ENCODE assay signal across 14 cellular contexts in genomic region chr7:124701955-124702354, GRCh38.
DNase-seq lines count a peak whose midpoint lies in the region; ATAC-seq lines count a peak whose summit lies in the region.
"Had no signal": no experiment of that assay in that cellular context is flagged by ENCODE, and none has a peak within 500 bp of the region (broad histone marks: within the 10 kb centered on the region; RNA-seq: fewer than 3 reads in every experiment).

No MANE protein-coding gene starts in this region.

- H3K9me3 ChIP-seq in effector memory CD4-positive, alpha-beta T cell (ENCODE audit: control insufficient read depth, low read length): no peaks in the 10 kb centered on the region
- H3K9me3 ChIP-seq: BE2C, uterus had no signal

- no peaks in the 10 kb centered on the region for H3K36me3 ChIP-seq in effector memory CD4-positive, alpha-beta T cell (ENCODE audit: control insufficient read depth, insufficient read depth, low read length)
- H3K36me3 ChIP-seq: BE2C, uterus had no signal

- H3K27ac ChIP-seq in effector memory CD4-positive, alpha-beta T cell (ENCODE audit: insufficient read depth, low read length, poor library complexity, severe bottlenecking): no peak overlapping the region
- H3K27ac ChIP-seq: uterus had no signal

- ATAC-seq in GM19455 (IDR thresholded peaks at IDR 0.05; ENCODE audit: unreplicated experiment): no peak
- no peak for ATAC-seq in HG02678 (IDR thresholded peaks at IDR 0.05; ENCODE audit: unreplicated experiment)
- ATAC-seq: stimulated activated naive CD8-positive, alpha-beta T cell treated with anti-CD3 and anti-CD28 coated beads, Interleukin-15, Interleukin-2, amounts not matched to agents 100 U/mL and 50 U/mL, for 24 hours had no signal

- no peaks in the 10 kb centered on the region for H3K4me1 ChIP-seq in effector memory CD4-positive, alpha-beta T cell (ENCODE audit: control insufficient read depth, insufficient read depth, low read length, poor library complexity, severe bottlenecking)
- H3K4me1 ChIP-seq: BE2C, uterus had no signal

- DNase-seq in HCEC 1CT (peak; percentile 59), NCI-H446 treated with DMSO at 0.1 percent for 48 hours (lab: John Stamatoyannopoulos, UW) (peak; percentile 73), epidermal melanocyte (ENCODE audit: insufficient read length, low spot score) (peak; percentile 38), middle frontal gyrus (ENCODE audit: extremely low spot score, low spot score) (peak; percentile 34), NOMO-1 treated with dmso at 0.1 percent for 144 hours (lab: John Stamatoyannopoulos, UW; ENCODE audit: unreplicated experiment) (no peak)
- no peak for DNase-seq in effector memory CD4-positive, alpha-beta T cell
- DNase-seq: activated gamma-delta T cell treated with Interleukin-2 at 50 U/mL for 16 hours; BE2C; NCI-H345; stimulated activated naive CD8-positive, alpha-beta T cell treated with anti-CD3 and anti-CD28 coated beads, Interleukin-15, Interleukin-2, amounts not matched to agents 100 U/mL and 50 U/mL, for 24 hours; uterus had no signal

- H3K4me3 ChIP-seq in effector memory CD4-positive, alpha-beta T cell (ENCODE audit: insufficient read depth, low read depth, low read length, poor library complexity, severe bottlenecking): no peak overlapping the region
- H3K4me3 ChIP-seq: smooth muscle cell, uterus had no signal

- H3K27me3 ChIP-seq in effector memory CD4-positive, alpha-beta T cell (replicated peaks; ENCODE audit: control insufficient read depth, insufficient read depth, low read length, poor library complexity, severe bottlenecking): no peaks in the 10 kb centered on the region
- H3K27me3 ChIP-seq: BE2C, uterus had no signal

Comparison
In these comparisons a context has a peak if more than half of its experiments do, and no peak if none do; other contexts are left out.
1. DNase-seq: peak in HCEC 1CT (single experiment), NCI-H446 treated with DMSO at 0.1 percent for 48 hours (single experiment), epidermal melanocyte (single experiment) and middle frontal gyrus (single experiment); none in effector memory CD4-positive, alpha-beta T cell (0 of 3) and NOMO-1 treated with dmso at 0.1 percent for 144 hours (single experiment).